ENCODE assay signal across 8 cellular contexts in the genomic region with DNA sequence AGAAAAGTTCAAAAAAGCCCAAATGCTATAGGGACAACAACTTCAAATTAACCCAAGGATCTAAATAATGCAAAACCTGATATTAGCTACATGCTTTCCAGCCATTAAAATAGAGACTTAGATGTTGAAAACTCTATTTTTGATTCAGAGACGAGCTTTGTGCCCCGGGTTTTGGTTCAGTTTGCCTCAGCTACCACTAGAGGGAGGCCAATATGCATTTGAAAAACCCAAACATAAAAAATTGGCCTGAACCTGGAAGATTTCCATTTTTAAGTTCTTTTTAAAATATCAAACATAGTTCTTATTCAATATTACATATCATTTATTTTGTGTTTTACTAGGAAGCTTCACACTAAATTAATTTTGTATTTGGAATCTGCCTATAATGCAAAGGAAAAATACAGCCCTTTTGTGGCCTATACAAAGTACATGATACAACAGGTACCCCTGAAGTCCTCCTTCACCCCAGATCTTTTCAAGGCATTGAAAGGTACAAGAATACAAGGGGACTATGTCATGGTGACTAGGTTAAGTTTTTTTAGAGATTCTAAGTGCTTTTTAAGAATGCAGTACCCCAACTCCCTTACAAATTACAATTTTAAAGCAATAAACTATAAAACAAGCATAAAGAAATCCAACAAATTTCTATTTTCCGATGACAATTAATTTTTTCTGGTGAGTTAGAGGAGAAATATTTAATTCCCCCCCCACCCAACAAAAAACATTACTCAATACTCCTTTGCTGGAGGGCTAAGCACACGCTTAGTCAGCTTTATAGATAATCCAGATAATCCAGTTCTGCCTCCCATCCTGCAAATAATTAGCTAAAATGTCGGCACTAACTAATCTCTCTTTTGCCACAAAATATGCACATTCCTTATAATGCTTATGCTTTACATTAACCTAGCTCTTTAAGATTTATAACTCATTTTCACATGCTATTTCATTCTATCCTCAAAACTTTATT.
DNase-seq lines count a peak whose midpoint lies in the region; ATAC-seq, FAIRE-seq and TF ChIP-seq lines count a peak whose summit lies in the region.

No MANE protein-coding gene starts in this region.

- peak; percentile 62 for FAIRE-seq in endothelial cell of umbilical vein (lab: Jason Lieb, UNC)

- H2AFZ ChIP-seq in endothelial cell of umbilical vein (ENCODE audit: low read depth, low read length): no peak overlapping the region

- intact Hi-C loops in endothelial cell of umbilical vein (cut with micrococcal nuclease): loop anchor here (1.0 to 5.0 kb wide), 5 partner anchors 156 to 740 kb away; no protein-coding TSS in a partner anchor

- dilution Hi-C loops in endothelial cell of umbilical vein (cut with MboI; ENCODE audit: extremely low pct_ligation_motif_present, low sequenced_read_pairs): no loop called here

- no peaks in the 10 kb centered on the region for H3K9me1 ChIP-seq in endothelial cell of umbilical vein (replicated peaks; ENCODE audit: control insufficient read depth, extremely low read depth, insufficient read depth, low read length)

- H3K27me3 ChIP-seq in endothelial cell of umbilical vein (ENCODE audit: control insufficient read depth in 2 of 2, insufficient read depth in 2 of 2, low read length in 2 of 2): no peaks in the 10 kb centered on the region

- peaks cover 11% of the 10 kb centered on the region for H3K27me3 Mint-ChIP-seq in activated CD8-positive, alpha-beta memory T cell treated with anti-CD3 and anti-CD28 coated beads, Interleukin-2, amount 10 ng/mL, durations not matched to agents 7 days and 5 days
- no peaks in the 10 kb centered on the region for H3K27me3 Mint-ChIP-seq in neural crest cell (ENCODE audit: low read depth)

- H3K27ac Mint-ChIP-seq in activated CD8-positive, alpha-beta memory T cell treated with anti-CD3 and anti-CD28 coated beads, Interleukin-2, amount 10 ng/mL, durations not matched to agents 7 days and 5 days: no peak overlapping the region
- peak overlapping the region; percentile 45 for H3K27ac Mint-ChIP-seq in neural crest cell (ENCODE audit: unreplicated experiment)

- no peak overlapping the region for H3K9ac ChIP-seq in endothelial cell of umbilical vein (replicated peaks; ENCODE audit: extremely low read depth, insufficient read depth, low read length)

- no peak overlapping the region for H3K4me3 ChIP-seq in endothelial cell of umbilical vein (replicated peaks in 1 of 3; ENCODE audit: insufficient read depth in 1 of 3, low read depth in 1 of 3, low read length in 3 of 3)

- H4K20me1 ChIP-seq in endothelial cell of umbilical vein (replicated peaks; ENCODE audit: control insufficient read depth, extremely low read depth, insufficient read depth, low read length): no peaks in the 10 kb centered on the region

- TF ChIP-seq POLR2A in endothelial cell of umbilical vein (IDR thresholded peaks at IDR 0.05; ENCODE audit: low read depth, low read length): no peak

- CTCF ChIA-PET in activated CD8-positive, alpha-beta memory T cell treated with anti-CD3 and anti-CD28 coated beads, Interleukin-2, amount 10 ng/mL, durations not matched to agents 7 days and 5 days (lab: Charles Lee): interaction anchor here (0.7 to 2.9 kb wide), 14 partner anchors 9 to 739 kb away, joined by 3 to 12 read pairs (median 5); partner anchors contain the start of gene C4orf36
- CTCF ChIA-PET in endothelial cell of umbilical vein (lab: Charles Lee): interaction anchor here (0.6 to 8.9 kb wide), 47 partner anchors 9 to 1412 kb away, joined by 3 to 133 read pairs (median 5); partner anchors contain the start of genes AFF1, C4orf36 and PTPN13

- H3K4me3 Mint-ChIP-seq in activated CD8-positive, alpha-beta memory T cell treated with anti-CD3 and anti-CD28 coated beads, Interleukin-2, amount 10 ng/mL, durations not matched to agents 7 days and 5 days: no peak overlapping the region
- no peak overlapping the region for H3K4me3 Mint-ChIP-seq in neural crest cell

- H3K36me3 ChIP-seq in endothelial cell of umbilical vein (ENCODE audit: control insufficient read depth in 2 of 2, extremely low read depth in 1 of 2, insufficient read depth in 2 of 2, low read length in 2 of 2): no peaks in the 10 kb centered on the region

- H3K4me1 ChIP-seq in endothelial cell of umbilical vein (ENCODE audit: control insufficient read depth, extremely low read depth, insufficient read depth, low read length): no peaks in the 10 kb centered on the region

- no peaks in the 10 kb centered on the region for H3K9me3 ChIP-seq in endothelial cell of umbilical vein (replicated peaks; ENCODE audit: control insufficient read depth, insufficient read depth, low read length)

- TF ChIP-seq CTCF in endothelial cell of umbilical vein (IDR thresholded peaks at IDR 0.05; ENCODE audit: extremely low read depth in 1 of 2, insufficient read depth in 1 of 2, low read depth in 1 of 2, low read length in 2 of 2) (peak; percentile 75 to 77), neural crest cell (conservative IDR thresholded peaks at IDR 0.05) (peak; percentile 99)

- ATAC-seq in activated CD8-positive, alpha-beta memory T cell treated with anti-CD3 and anti-CD28 coated beads, Interleukin-2, amount 10 ng/mL, durations not matched to agents 7 days and 5 days: no peak

- peaks cover 13% of the 10 kb centered on the region for H3K4me1 Mint-ChIP-seq in activated CD8-positive, alpha-beta memory T cell treated with anti-CD3 and anti-CD28 coated beads, Interleukin-2, amount 10 ng/mL, durations not matched to agents 7 days and 5 days
- peaks cover 20% of the 10 kb centered on the region for H3K4me1 Mint-ChIP-seq in neural crest cell

- H3K27ac ChIP-seq in endothelial cell of umbilical vein (ENCODE audit: insufficient read depth, low read depth, low read length): no peak overlapping the region

- no peaks in the 10 kb centered on the region for H3K36me3 Mint-ChIP-seq in activated CD8-positive, alpha-beta memory T cell treated with anti-CD3 and anti-CD28 coated beads, Interleukin-2, amount 10 ng/mL, durations not matched to agents 7 days and 5 days
- H3K36me3 Mint-ChIP-seq in neural crest cell (ENCODE audit: low read depth): no peaks in the 10 kb centered on the region

- DNase-seq in activated CD8-positive, alpha-beta memory T cell treated with anti-CD3 and anti-CD28 coated beads, Interleukin-2, amount 10 ng/mL, durations not matched to agents 7 days and 5 days: peak; percentile 42
- no peak for DNase-seq in activated CD8-positive, alpha-beta memory T cell treated with anti-CD3 and anti-CD28 coated beads, Interleukin-2, amount 50 U/mL, for 4 hours
- DNase-seq in HuH-7 (ENCODE audit: low spot score): peak; percentile 6
- peak; percentile 7 for DNase-seq in SW480 (ENCODE audit: low spot score)
- peak; percentile 45 for DNase-seq in endothelial cell of umbilical vein (ENCODE audit: low read depth, low spot score)
- DNase-seq in neural crest cell (ENCODE audit: low read depth, low spot score): peak; percentile 28
- DNase-seq in activated gamma-delta T cell (lab: John Stamatoyannopoulos, UW): no peak
- no peak for DNase-seq in NCI-H2107 (lab: John Stamatoyannopoulos, UW)

- no TSS peak for BruUV-seq in endothelial cell of umbilical vein (replicated peaks; lab: Mats Ljungman, UMichigan)

- no peak overlapping the region for H3K4me2 ChIP-seq in endothelial cell of umbilical vein (ENCODE audit: insufficient read depth, low read length)

- H3K9me3 Mint-ChIP-seq in activated CD8-positive, alpha-beta memory T cell treated with anti-CD3 and anti-CD28 coated beads, Interleukin-2, amount 10 ng/mL, durations not matched to agents 7 days and 5 days (ENCODE audit: low read depth): no peaks in the 10 kb centered on the region
- H3K9me3 Mint-ChIP-seq in neural crest cell: no peaks in the 10 kb centered on the region

- no peaks in the 10 kb centered on the region for H3K79me2 ChIP-seq in endothelial cell of umbilical vein (ENCODE audit: control insufficient read depth, insufficient read depth, low read length)

- POLR2A ChIA-PET in endothelial cell of umbilical vein (lab: Charles Lee): no interaction called here

TF ChIP-seq in endothelial cell of umbilical vein, 7 proteins besides CTCF, POLR2A, EP300 and RAD21:
- TF ChIP-seq GATA2 (IDR thresholded peaks at IDR 0.05; ENCODE audit: insufficient read depth, insufficient read length, low read depth, low read length): no peak
- no peak for TF ChIP-seq EZH2 (IDR thresholded peaks at IDR 0.05; ENCODE audit: borderline replicate concordance, low read depth, low read length, severe bottlenecking)
- TF ChIP-seq FOS (IDR thresholded peaks at IDR 0.05; ENCODE audit: borderline replicate concordance, insufficient read depth, low read length): no peak
- TF ChIP-seq POLR2AphosphoS5 (IDR thresholded peaks at IDR 0.05; ENCODE audit: insufficient read depth, low read depth, low read length): no peak
- no peak for TF ChIP-seq JUN (IDR thresholded peaks at IDR 0.05; ENCODE audit: borderline replicate concordance, insufficient read depth, insufficient read length, low read depth)
- TF ChIP-seq MAX (IDR thresholded peaks at IDR 0.05; ENCODE audit: insufficient read depth, insufficient read length): no peak
- TF ChIP-seq MYC (IDR thresholded peaks at IDR 0.05; ENCODE audit: low read depth, low read length): no peak

Comparison
In these comparisons a context has a peak if more than half of its experiments do, and no peak if none do; other contexts are left out.
1. DNase-seq: peak in activated CD8-positive, alpha-beta memory T cell treated with anti-CD3 and anti-CD28 coated beads, Interleukin-2, amount 10 ng/mL, durations not matched to agents 7 days and 5 days (single experiment), HuH-7 (single experiment), SW480 (single experiment), endothelial cell of umbilical vein (single experiment) and neural crest cell (single experiment); none in activated CD8-positive, alpha-beta memory T cell treated with anti-CD3 and anti-CD28 coated beads, Interleukin-2, amount 50 U/mL, for 4 hours (single experiment), activated gamma-delta T cell (single experiment) and NCI-H2107 (single experiment).